In the genomic region with DNA sequence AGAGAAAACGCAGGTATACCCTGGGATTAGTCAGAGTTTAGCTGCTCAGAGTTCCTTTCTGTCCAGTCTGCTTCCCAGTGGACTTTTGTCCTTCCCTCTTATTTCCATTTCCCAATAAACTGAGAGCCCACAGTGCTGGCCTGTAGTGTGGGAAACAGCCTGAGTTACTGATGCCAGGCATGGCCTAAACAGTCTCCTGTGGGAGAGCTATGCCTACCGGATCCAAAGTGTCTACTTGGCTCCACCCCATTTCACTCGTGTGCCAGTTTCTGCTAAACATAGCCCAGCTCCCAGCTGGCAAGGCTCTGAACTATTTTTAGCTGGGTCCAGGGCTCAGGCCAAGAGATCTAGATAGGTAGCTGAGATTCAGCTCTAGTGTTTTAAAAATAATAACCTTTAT, we compare ENCODE assay signal across 10 cellular contexts. TPM values are rescaled to one million over a fixed set of nuclear protein-coding genes. Genes with fewer than 3 reads are reported as not detected.
DNase-seq lines count a peak whose midpoint lies in the region; ATAC-seq, FAIRE-seq and TF ChIP-seq lines count a peak whose summit lies in the region.
"Had no signal": no experiment of that assay in that cellular context is flagged by ENCODE, and none has a peak within 500 bp of the region (broad histone marks: within the 10 kb centered on the region; RNA-seq: fewer than 3 reads in every experiment).

No MANE protein-coding gene starts in this region.

- no peaks in the 10 kb centered on the region for H3K9me3 ChIP-seq in lower lobe of right lung
- no peaks in the 10 kb centered on the region for H3K9me3 ChIP-seq in naive thymus-derived CD4-positive, alpha-beta T cell (ENCODE audit: control insufficient read depth in 2 of 3, low read length in 3 of 3)

- POLR2A ChIA-PET in naive thymus-derived CD4-positive, alpha-beta T cell (lab: Charles Lee): no interaction called here

- H3K36me3 ChIP-seq in lower lobe of right lung: no peaks in the 10 kb centered on the region
- H3K36me3 ChIP-seq in naive thymus-derived CD4-positive, alpha-beta T cell (ENCODE audit: control insufficient read depth in 2 of 3, insufficient read depth in 3 of 3, low read length in 3 of 3): no peaks in the 10 kb centered on the region

- ATAC-seq in lower lobe of right lung: peak; percentile 93 to 99
- ATAC-seq in naive thymus-derived CD4-positive, alpha-beta T cell: no peak
- ATAC-seq in HG03460 (IDR thresholded peaks at IDR 0.05; ENCODE audit: unreplicated experiment): no peak

- peak overlapping the region; percentile 27 for H3K27ac ChIP-seq in lower lobe of right lung
- no peak overlapping the region for H3K27ac ChIP-seq in naive thymus-derived CD4-positive, alpha-beta T cell (ENCODE audit: low read depth, low read length)

- H3K9me3 Mint-ChIP-seq in naive thymus-derived CD4-positive, alpha-beta T cell: peaks cover 0 to 16% (median 5%) of the 10 kb centered on the region in 11 donors

- no peak for TF ChIP-seq CTCF in lower lobe of right lung (IDR thresholded peaks at IDR 0.05)

- DNase-seq in NCI-H1105 treated with DMSO at 0.1 percent for 48 hours (lab: John Stamatoyannopoulos, UW) (peak; percentile 16), NCI-H1105 (lab: John Stamatoyannopoulos, UW) (no peak), dermis blood vessel endothelial cell (peak; percentile 51), lower lobe of right lung (peak; percentile 68), urothelium cell line (ENCODE audit: low spot score) (peak; percentile 31), HUDEP-2 (lab: John Stamatoyannopoulos, UW; ENCODE audit: unreplicated experiment in 76 of 76) (no peak)
- no peak for DNase-seq in naive thymus-derived CD4-positive, alpha-beta T cell

- no peak overlapping the region for H3K4me3 Mint-ChIP-seq in naive thymus-derived CD4-positive, alpha-beta T cell
- H3K4me3 Mint-ChIP-seq: mesothelial cell of epicardium had no signal

- no peak overlapping the region for H3K27ac Mint-ChIP-seq in naive thymus-derived CD4-positive, alpha-beta T cell
- H3K27ac Mint-ChIP-seq: mesothelial cell of epicardium had no signal

- no peak overlapping the region for H3K4me3 ChIP-seq in lower lobe of right lung
- H3K4me3 ChIP-seq in naive thymus-derived CD4-positive, alpha-beta T cell (ENCODE audit: low read length): no peak overlapping the region

- H3K36me3 Mint-ChIP-seq in naive thymus-derived CD4-positive, alpha-beta T cell: peaks cover 0 to 20% (median 4%) of the 10 kb centered on the region in 5 donors

- no peak for FAIRE-seq in urothelium cell line (lab: Jason Lieb, UNC)
- FAIRE-seq: TTC549 had no signal

- peaks cover 11% of the 10 kb centered on the region for H3K4me1 ChIP-seq in lower lobe of right lung
- no peaks in the 10 kb centered on the region for H3K4me1 ChIP-seq in naive thymus-derived CD4-positive, alpha-beta T cell (ENCODE audit: control insufficient read depth in 2 of 2, insufficient read depth in 2 of 2, low read length in 2 of 2)

- H3K27me3 ChIP-seq in lower lobe of right lung (ENCODE audit: low read depth): no peaks in the 10 kb centered on the region
- no peaks in the 10 kb centered on the region for H3K27me3 ChIP-seq in naive thymus-derived CD4-positive, alpha-beta T cell (ENCODE audit: control insufficient read depth in 2 of 2, insufficient read depth in 2 of 2, low read length in 2 of 2)

- H3K4me1 Mint-ChIP-seq in naive thymus-derived CD4-positive, alpha-beta T cell: peaks cover 0 to 5% (median 4%) of the 10 kb centered on the region in 7 donors
- H3K4me1 Mint-ChIP-seq: mesothelial cell of epicardium had no signal

- peaks cover 0 to 10% (median 0%) of the 10 kb centered on the region in 5 donors for H3K27me3 Mint-ChIP-seq in naive thymus-derived CD4-positive, alpha-beta T cell

- intact Hi-C loops in lower lobe of right lung (cut with DNase I): no loop called here
- intact Hi-C loops in naive thymus-derived CD4-positive, alpha-beta T cell (cut with micrococcal nuclease): no loop called here

- CTCF ChIA-PET in naive thymus-derived CD4-positive, alpha-beta T cell (lab: Charles Lee): interaction anchor here (1.0 to 1.1 kb wide), 2 partner anchors 12 to 141 kb away, joined by 3 read pairs; no protein-coding TSS in a partner anchor

RNA-seq across cellular contexts. Expression of a gene that starts 15.6 kb away (rescaled TPM):
- total RNA-seq in dermis blood vessel endothelial cell (126 and 143 TPM in 2 replicates), lower lobe of right lung (233 TPM)
- total RNA-seq in naive thymus-derived CD4-positive, alpha-beta T cell: 100 to 1,000 TPM; 202 to 223 (median 210) TPM
- 100 to 1,000 TPM in 1 of 2 donors, 10 to 100 TPM in 1; 73.5 to 100 TPM for polyA plus RNA-seq in naive thymus-derived CD4-positive, alpha-beta T cell

Comparison
In these comparisons a context has a peak if more than half of its experiments do, and no peak if none do; other contexts are left out.
1. DNase-seq: peak in NCI-H1105 treated with DMSO at 0.1 percent for 48 hours (single experiment), dermis blood vessel endothelial cell (single experiment), lower lobe of right lung (single experiment) and urothelium cell line (single experiment); none in NCI-H1105 (single experiment), naive thymus-derived CD4-positive, alpha-beta T cell (0 of 9) and HUDEP-2 (0 of 76).
2. ATAC-seq: peak in lower lobe of right lung (2 of 2); none in naive thymus-derived CD4-positive, alpha-beta T cell (single experiment) and HG03460 (single experiment).